25 cellular contexts compared by ENCODE assay signal in genomic region chr14:72851660-72852059, GRCh38. TPM values are rescaled to one million over a fixed set of nuclear protein-coding genes. Genes with fewer than 3 reads are reported as not detected.
"Had no signal": no experiment of that assay in that cellular context is flagged by ENCODE, and none has a peak within 500 bp of the region (broad histone marks: within the 10 kb centered on the region; RNA-seq: fewer than 3 reads in every experiment).

No MANE protein-coding gene starts in this region.

- H3K27me3 Mint-ChIP-seq: stimulated activated memory B cell treated with anti-CD40 and anti-IgM and Interleukin-4, amounts not matched to agents 10 μg/mL and 1 μg/mL and 100 μg/mL, for 72 hours had no signal

- ATAC-seq: activated CD4-positive, CD25-positive, alpha-beta regulatory T cell treated with anti-CD3 and anti-CD28 coated beads, Interleukin-2, amount 50 U/mL, for 24 hours; heart right ventricle; left lung; lower lobe of right lung; natural killer cell; stimulated activated memory B cell treated with anti-CD40 and anti-IgM and Interleukin-4, amounts not matched to agents 10 μg/mL and 1 μg/mL and 100 μg/mL, for 72 hours had no signal

- H3K9me3 Mint-ChIP-seq: natural killer cell; stimulated activated memory B cell treated with anti-CD40 and anti-IgM and Interleukin-4, amounts not matched to agents 10 μg/mL and 1 μg/mL and 100 μg/mL, for 72 hours had no signal

- H3K27ac Mint-ChIP-seq: activated naive CD8-positive, alpha-beta T cell; natural killer cell; stimulated activated memory B cell treated with anti-CD40 and anti-IgM and Interleukin-4, amounts not matched to agents 10 μg/mL and 1 μg/mL and 100 μg/mL, for 72 hours had no signal

- H3K4me3 Mint-ChIP-seq: activated naive CD8-positive, alpha-beta T cell; natural killer cell; stimulated activated memory B cell treated with anti-CD40 and anti-IgM and Interleukin-4, amounts not matched to agents 10 μg/mL and 1 μg/mL and 100 μg/mL, for 72 hours had no signal

- DNase-seq: activated CD4-positive, alpha-beta T cell treated with anti-CD3 and anti-CD28 coated beads for 48 hours; activated CD4-positive, alpha-beta T cell treated with anti-CD3 and anti-CD28 coated beads, Interleukin-2, amount 50 U/mL, for 48 hours; activated CD8-positive, alpha-beta memory T cell treated with anti-CD3 and anti-CD28 coated beads for 24 hours; activated effector memory CD4-positive, alpha-beta T cell treated with Interleukin-2 at 50 U/mL for 16 hours; activated naive CD4-positive, alpha-beta T cell treated with Interleukin-2 at 50 U/mL for 16 hours; dermis blood vessel endothelial cell; effector CD4-positive, alpha-beta T cell; esophagus squamous epithelium; foreskin melanocyte; heart right ventricle; left lung; lower lobe of right lung; mesendoderm; natural killer cell; nucleus accumbens; stimulated activated CD4-positive, alpha-beta T cell treated with anti-CD3 and anti-CD28 coated beads, Interleukin-1b, Interleukin-23, amount 100 ng/mL, for 48 hours; stimulated activated CD4-positive, alpha-beta T cell treated with anti-CD3 and anti-CD28 coated beads, Interleukin-4, amount 100 ng/mL, for 4 hours; stimulated activated CD8-positive, alpha-beta memory T cell treated with anti-CD3 and anti-CD28 coated beads, Interleukin-4, amount 100 ng/mL, for 48 hours; T-helper 9 cell; tibial artery; WERI-Rb-1 had no signal

RNA-seq across cellular contexts. Expression of gene DPF3, which starts 42.2 kb away (rescaled TPM):
- total RNA-seq: bronchial epithelial cell had no signal
